ENCODE assay signal across 8 cellular contexts in genomic region chr10:58334817-58335305, GRCh38. TPM values are rescaled to one million over a fixed set of nuclear protein-coding genes. Genes with fewer than 3 reads are reported as not detected.
DNase-seq lines count a peak whose midpoint lies in the region; ATAC-seq and TF ChIP-seq lines count a peak whose summit lies in the region.

Gene UBE2D1, plus strand, starts transcription at chr10:58335006. Its CDS starts 196 bp downstream, at chr10:58335202.

- H3K36me3 Mint-ChIP-seq in activated CD4-positive, alpha-beta T cell treated with anti-CD3 and anti-CD28 coated beads, Interleukin-2, amount 10 ng/mL, durations not matched to agents 24 days and 14 days (ENCODE audit: low read depth) = peaks cover 11% of the 10 kb centered on the region

- peak; percentile 1 for TF ChIP-seq CTCF in AG09309 (IDR thresholded peaks at IDR 0.05; ENCODE audit: control insufficient read depth, insufficient read depth, low read depth, low read length, missing control alignments)

- H3K9me3 Mint-ChIP-seq in activated CD4-positive, alpha-beta T cell treated with anti-CD3 and anti-CD28 coated beads, Interleukin-2, amount 10 ng/mL, durations not matched to agents 24 days and 14 days = peaks cover 6% of the 10 kb centered on the region

- ATAC-seq in GM18907 (IDR thresholded peaks at IDR 0.05; ENCODE audit: unreplicated experiment) (peak; percentile 99), HG03139 (IDR thresholded peaks at IDR 0.05; ENCODE audit: unreplicated experiment) (peak; percentile 98)

- peak within 1 kb of the TSS; percentile 88 for H3K27ac Mint-ChIP-seq in activated CD4-positive, alpha-beta T cell treated with anti-CD3 and anti-CD28 coated beads, Interleukin-2, amount 10 ng/mL, durations not matched to agents 24 days and 14 days

- intact Hi-C loops in activated CD4-positive, alpha-beta T cell treated with anti-CD3 and anti-CD28 coated beads, Interleukin-2, amount 10 ng/mL, durations not matched to agents 24 days and 14 days (cut with micrococcal nuclease) = loop anchor here (1.0 to 5.0 kb wide), 4 partner anchors 33 to 66 kb away; partner anchors contain the start of genes CISD1 and TFAM

- peak within 1 kb of the TSS; percentile 97 for H3K4me3 ChIP-seq in AG09309 (ENCODE audit: control insufficient read depth, low read depth, low read length)

- H3K4me1 Mint-ChIP-seq in activated CD4-positive, alpha-beta T cell treated with anti-CD3 and anti-CD28 coated beads, Interleukin-2, amount 10 ng/mL, durations not matched to agents 24 days and 14 days = peaks cover 22% of the 10 kb centered on the region

- peak within 1 kb of the TSS; percentile 98 for H3K4me3 Mint-ChIP-seq in activated CD4-positive, alpha-beta T cell treated with anti-CD3 and anti-CD28 coated beads, Interleukin-2, amount 10 ng/mL, durations not matched to agents 24 days and 14 days

- H3K27me3 Mint-ChIP-seq in activated CD4-positive, alpha-beta T cell treated with anti-CD3 and anti-CD28 coated beads, Interleukin-2, amount 10 ng/mL, durations not matched to agents 24 days and 14 days = peaks cover 15% of the 10 kb centered on the region

- DNase-seq in AG09309 (ENCODE audit: low read depth) (no peak), NCI-H446 treated with DMSO at 0.1 percent for 48 hours (lab: John Stamatoyannopoulos, UW) (peak; percentile 12), cortex of kidney (lab: John Stamatoyannopoulos, UW) (peak; percentile 28), left kidney (ENCODE audit: low read depth, low spot score) (peak; percentile 94)
- DNase-seq in activated CD4-positive, alpha-beta T cell treated with anti-CD3 and anti-CD28 coated beads, Interleukin-2, amount 10 ng/mL, durations not matched to agents 24 days and 14 days = peak; percentile 94
- DNase-seq in stimulated activated CD4-positive, alpha-beta T cell treated with anti-CD3 and anti-CD28 coated beads, Interleukin-2, amount 100 ng/mL, for 4 hours (ENCODE audit: low read depth) = peak; percentile 81

RNA-seq across cellular contexts. Expression of gene UBE2D1, which starts in this region (rescaled TPM):
- total RNA-seq in activated CD4-positive, alpha-beta T cell treated with anti-CD3 and anti-CD28 coated beads, Interleukin-2, amount 10 ng/mL, durations not matched to agents 24 days and 14 days = 15.1 and 19.4 TPM in 2 replicates
